Comparison of ENCODE assay signal across 3 cellular contexts in the genomic region with DNA sequence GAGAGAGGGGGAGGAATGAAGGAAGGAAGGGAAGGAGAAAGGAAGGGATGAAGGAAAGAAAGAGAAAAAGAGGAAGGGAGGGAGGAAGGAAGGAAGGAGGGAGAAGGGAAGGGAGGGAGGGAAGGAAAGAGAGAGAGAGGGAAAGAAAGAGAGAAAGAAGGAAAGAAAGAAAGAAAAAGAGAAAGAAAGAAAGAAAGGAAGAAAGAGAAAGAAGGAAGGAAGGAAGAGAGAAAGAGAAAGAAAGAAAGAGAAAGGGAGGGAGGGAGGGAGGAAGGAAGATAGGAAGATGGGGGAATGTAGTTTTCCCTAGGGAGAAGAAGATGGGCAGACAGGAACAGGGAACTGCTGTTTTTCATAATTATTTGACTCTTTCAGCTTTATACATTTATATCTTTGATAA.
"Had no signal": no experiment of that assay in that cellular context is flagged by ENCODE, and none has a peak within 500 bp of the region (broad histone marks: within the 10 kb centered on the region; RNA-seq: fewer than 3 reads in every experiment).

No MANE protein-coding gene starts in this region.

- DNase-seq: GDM1, GF-D8 had no signal

- ATAC-seq: GM12878 had no signal

- H3K4me3 ChIP-seq: GM12878 had no signal
